In the genomic region with DNA sequence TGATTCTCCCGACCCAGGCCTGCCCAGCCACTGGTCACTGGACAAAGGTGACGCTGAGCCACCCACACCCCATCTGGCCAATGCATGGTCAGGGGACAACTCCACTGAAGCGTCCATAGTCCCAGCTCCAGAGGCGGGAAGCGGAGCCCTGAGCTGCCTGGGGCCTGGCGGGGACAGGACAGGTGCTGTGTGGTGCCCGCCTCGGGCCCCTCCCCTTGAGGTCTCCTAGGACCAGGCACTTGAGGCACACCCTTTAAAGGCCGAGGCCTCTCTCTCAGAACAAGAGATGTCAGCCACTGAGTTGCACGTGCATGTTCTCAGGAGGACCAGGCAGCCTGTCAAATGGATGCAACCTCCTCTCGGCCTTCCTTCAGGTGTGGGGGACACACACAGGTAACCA, we compare ENCODE assay signal across 21 cellular contexts. TPM values are rescaled to one million over a fixed set of nuclear protein-coding genes. Genes with fewer than 3 reads are reported as not detected.
DNase-seq lines count a peak whose midpoint lies in the region; ATAC-seq and TF ChIP-seq lines count a peak whose summit lies in the region.
"Had no signal": no experiment of that assay in that cellular context is flagged by ENCODE, and none has a peak within 500 bp of the region (broad histone marks: within the 10 kb centered on the region; RNA-seq: fewer than 3 reads in every experiment).

No MANE protein-coding gene starts in this region.

- H3K4me1 Mint-ChIP-seq in activated T-cell treated with anti-CD3 and anti-CD28 coated beads, Interleukin-2, amount 50 U/mL, for 24 hours (ENCODE audit: low read depth): no peaks in the 10 kb centered on the region
- no peaks in the 10 kb centered on the region for H3K4me1 Mint-ChIP-seq in activated T-cell treated with anti-CD3 and anti-CD28 coated beads, Interleukin-2, amount 50 U/mL, for 72 hours (ENCODE audit: low read depth)
- H3K4me1 Mint-ChIP-seq in progenitor cell of endocrine pancreas (ENCODE audit: low read depth): no peaks in the 10 kb centered on the region
- H3K4me1 Mint-ChIP-seq: IgD-negative memory B cell had no signal

- no peak for ATAC-seq in activated T-cell treated with anti-CD3 and anti-CD28 coated beads, Interleukin-2, amount 50 U/mL, for 72 hours (replicated peaks in 1 of 2)
- ATAC-seq in aorta (ENCODE audit: low FRiP score): no peak
- no peak for ATAC-seq in GM21529 (IDR thresholded peaks at IDR 0.05; ENCODE audit: unreplicated experiment)
- no peak for ATAC-seq in activated CD4-positive, CD25-positive, alpha-beta regulatory T cell treated with anti-CD3 and anti-CD28 coated beads, Interleukin-2, amount 50 U/mL, for 24 hours
- ATAC-seq: Panc1, Right ventricle myocardium inferior had no signal

- no peaks in the 10 kb centered on the region for H3K9me3 Mint-ChIP-seq in activated T-cell treated with anti-CD3 and anti-CD28 coated beads, Interleukin-2, amount 50 U/mL, for 24 hours
- peaks cover 2 to 6% of the 10 kb centered on the region in 2 donors for H3K9me3 Mint-ChIP-seq in activated T-cell treated with anti-CD3 and anti-CD28 coated beads, Interleukin-2, amount 50 U/mL, for 72 hours
- no peaks in the 10 kb centered on the region for H3K9me3 Mint-ChIP-seq in progenitor cell of endocrine pancreas (ENCODE audit: low read depth)
- H3K9me3 Mint-ChIP-seq: CD4-positive, alpha-beta T cell had no signal

- no peak overlapping the region for H3K27ac Mint-ChIP-seq in activated T-cell treated with anti-CD3 and anti-CD28 coated beads, Interleukin-2, amount 50 U/mL, for 24 hours
- no peak overlapping the region for H3K27ac Mint-ChIP-seq in activated T-cell treated with anti-CD3 and anti-CD28 coated beads, Interleukin-2, amount 50 U/mL, for 72 hours
- no peak overlapping the region for H3K27ac Mint-ChIP-seq in progenitor cell of endocrine pancreas
- H3K27ac Mint-ChIP-seq: CD4-positive, alpha-beta T cell; IgD-negative memory B cell had no signal

- no peaks in the 10 kb centered on the region for H3K36me3 Mint-ChIP-seq in activated T-cell treated with anti-CD3 and anti-CD28 coated beads, Interleukin-2, amount 50 U/mL, for 24 hours (ENCODE audit: low read depth)
- H3K36me3 Mint-ChIP-seq in activated T-cell treated with anti-CD3 and anti-CD28 coated beads, Interleukin-2, amount 50 U/mL, for 72 hours (ENCODE audit: insufficient read depth in 2 of 2): peaks cover 2 to 3% of the 10 kb centered on the region in 2 donors
- H3K36me3 Mint-ChIP-seq in progenitor cell of endocrine pancreas (ENCODE audit: insufficient read depth): no peaks in the 10 kb centered on the region
- H3K36me3 Mint-ChIP-seq: IgD-negative memory B cell had no signal

- DNase-seq in activated T-cell treated with anti-CD3 and anti-CD28 coated beads, Interleukin-2, amount 50 U/mL, for 24 hours: peak; percentile 3
- DNase-seq in activated T-cell treated with anti-CD3 and anti-CD28 coated beads, Interleukin-2, amount 50 U/mL, for 72 hours: no peak
- peak; percentile 52 for DNase-seq in coronary artery (ENCODE audit: low spot score)
- peak; percentile 7 for DNase-seq in progenitor cell of endocrine pancreas (ENCODE audit: low spot score, unreplicated experiment)
- peak; percentile 35 to 49 for DNase-seq in aorta
- no peak for DNase-seq in HuH-7 (ENCODE audit: low spot score)
- DNase-seq: 8988T; CD4-positive, alpha-beta T cell; DMS153; GDM1; GOT3; Karpas-422; NCI-H1417 treated with DMSO at 0.1 percent for 48 hours; NCI-H2029; NCI-H2171 treated with DMSO at 0.1 percent for 48 hours; NCI-H446 had no signal

- H3K27ac ChIP-seq in coronary artery: no peak overlapping the region
- no peak overlapping the region for H3K27ac ChIP-seq in aorta (ENCODE audit: low read depth in 1 of 2, low read length in 2 of 2)

- H3K4me1 ChIP-seq in aorta (ENCODE audit: control insufficient read depth in 1 of 2, insufficient read depth in 2 of 2, low read length in 2 of 2): no peaks in the 10 kb centered on the region

- H3K4me3 Mint-ChIP-seq in activated T-cell treated with anti-CD3 and anti-CD28 coated beads, Interleukin-2, amount 50 U/mL, for 24 hours: no peak overlapping the region
- no peak overlapping the region for H3K4me3 Mint-ChIP-seq in activated T-cell treated with anti-CD3 and anti-CD28 coated beads, Interleukin-2, amount 50 U/mL, for 72 hours
- H3K4me3 Mint-ChIP-seq in progenitor cell of endocrine pancreas (ENCODE audit: low read depth): no peak overlapping the region
- H3K4me3 Mint-ChIP-seq: CD4-positive, alpha-beta T cell; IgD-negative memory B cell had no signal

- H3K9me3 ChIP-seq in aorta (ENCODE audit: control insufficient read depth, low read length): no peaks in the 10 kb centered on the region

- H3K4me3 ChIP-seq in coronary artery (no peak overlapping the region), aorta (ENCODE audit: low read length in 2 of 2) (no peak overlapping the region)

- no peaks in the 10 kb centered on the region for H3K27me3 ChIP-seq in aorta (ENCODE audit: control insufficient read depth in 1 of 2, insufficient read depth in 2 of 2, low read length in 1 of 2)

- WGBS in aorta, 2 donors: 83 to 85% methylated on average over 11 of the region's 11 CpGs

- H3K27me3 Mint-ChIP-seq in activated T-cell treated with anti-CD3 and anti-CD28 coated beads, Interleukin-2, amount 50 U/mL, for 24 hours: peaks cover 3% of the 10 kb centered on the region
- H3K27me3 Mint-ChIP-seq in activated T-cell treated with anti-CD3 and anti-CD28 coated beads, Interleukin-2, amount 50 U/mL, for 72 hours (ENCODE audit: low read depth): no peaks in the 10 kb centered on the region
- no peaks in the 10 kb centered on the region for H3K27me3 Mint-ChIP-seq in progenitor cell of endocrine pancreas
- H3K27me3 Mint-ChIP-seq: IgD-negative memory B cell had no signal

- TF ChIP-seq CTCF in coronary artery (IDR thresholded peaks at IDR 0.05): no peak
- TF ChIP-seq CTCF in progenitor cell of endocrine pancreas (IDR thresholded peaks at IDR 0.05; ENCODE audit: unreplicated experiment): no peak

- intact Hi-C loops in aorta (cut with DNase I): no loop called here

- no peaks in the 10 kb centered on the region for H3K36me3 ChIP-seq in aorta (ENCODE audit: control insufficient read depth in 1 of 2, insufficient read depth in 2 of 2, low read length in 1 of 2)

RNA-seq across cellular contexts. Expression of gene PPP2R2D, which starts 52.5 kb away (rescaled TPM):
- total RNA-seq in activated T-cell treated with anti-CD3 and anti-CD28 coated beads, Interleukin-2, amount 50 U/mL, for 72 hours: 10 to 100 TPM; 32.5 to 40.7 TPM
- 41.1 and 43.6 TPM in 2 replicates for total RNA-seq in progenitor cell of endocrine pancreas
- 10 to 100 TPM; 27.0 to 29.4 TPM for total RNA-seq in aorta
- 10 to 100 TPM; 14.0 to 25.3 TPM for polyA plus RNA-seq in aorta

Comparison
In these comparisons a context has a peak if more than half of its experiments do, and no peak if none do; other contexts are left out.
1. DNase-seq: peak in activated T-cell treated with anti-CD3 and anti-CD28 coated beads, Interleukin-2, amount 50 U/mL, for 24 hours (single experiment), coronary artery (single experiment), progenitor cell of endocrine pancreas (single experiment) and aorta (2 of 2); none in activated T-cell treated with anti-CD3 and anti-CD28 coated beads, Interleukin-2, amount 50 U/mL, for 72 hours (0 of 2) and HuH-7 (single experiment).